21 cellular contexts compared by ENCODE assay signal in the genomic region with DNA sequence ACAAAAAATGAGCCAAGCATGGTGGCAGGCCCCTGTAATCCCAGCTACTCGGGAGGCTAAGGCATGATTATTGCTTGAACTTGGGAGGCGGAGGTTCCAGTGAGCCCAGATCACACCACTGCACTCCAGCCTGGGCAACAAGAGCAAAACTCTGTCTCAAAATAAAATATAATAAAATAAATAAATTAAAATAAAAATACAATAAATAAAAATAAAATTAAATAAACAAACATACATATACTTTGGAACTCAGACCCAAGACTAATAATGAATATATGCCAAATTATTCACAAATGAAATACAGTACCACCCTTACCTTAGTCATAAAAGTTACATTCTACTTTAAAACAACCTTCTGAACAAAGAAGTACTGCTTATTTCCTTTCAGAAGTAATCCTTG.
"Had no signal": no experiment of that assay in that cellular context is flagged by ENCODE, and none has a peak within 500 bp of the region (broad histone marks: within the 10 kb centered on the region; RNA-seq: fewer than 3 reads in every experiment).

No MANE protein-coding gene starts in this region.

- H3K27ac ChIP-seq: KMS-11 had no signal

- H3K36me3 ChIP-seq: MG63 had no signal

- H3K4me3 ChIP-seq: MG63 had no signal

- H3K9me3 ChIP-seq: MG63 had no signal

- DNase-seq: Karpas-422, Kasumi-1, KG1, MG63, MM.1S, MV-4-11, NCI-H1048, NCI-H1105, NCI-H1105 treated with DMSO at 0.1 percent for 48 hours, NCI-H1417 treated with DMSO at 0.1 percent for 48 hours, NCI-H1436, NCI-H1694, NCI-H1694 treated with DMSO at 0.1 percent for 48 hours, NCI-H2081 treated with DMSO at 0.1 percent for 48 hours, NCI-H2171, NCI-H2227 treated with DMSO at 0.1 percent for 48 hours, NCI-H226, NCI-H446, NCI-H446 treated with DMSO at 0.1 percent for 48 hours, NCI-H524 had no signal

- H3K4me2 ChIP-seq: KMS-11 had no signal

- H3K27me3 ChIP-seq: MG63 had no signal
